14 cellular contexts compared by ENCODE assay signal in the genomic region with DNA sequence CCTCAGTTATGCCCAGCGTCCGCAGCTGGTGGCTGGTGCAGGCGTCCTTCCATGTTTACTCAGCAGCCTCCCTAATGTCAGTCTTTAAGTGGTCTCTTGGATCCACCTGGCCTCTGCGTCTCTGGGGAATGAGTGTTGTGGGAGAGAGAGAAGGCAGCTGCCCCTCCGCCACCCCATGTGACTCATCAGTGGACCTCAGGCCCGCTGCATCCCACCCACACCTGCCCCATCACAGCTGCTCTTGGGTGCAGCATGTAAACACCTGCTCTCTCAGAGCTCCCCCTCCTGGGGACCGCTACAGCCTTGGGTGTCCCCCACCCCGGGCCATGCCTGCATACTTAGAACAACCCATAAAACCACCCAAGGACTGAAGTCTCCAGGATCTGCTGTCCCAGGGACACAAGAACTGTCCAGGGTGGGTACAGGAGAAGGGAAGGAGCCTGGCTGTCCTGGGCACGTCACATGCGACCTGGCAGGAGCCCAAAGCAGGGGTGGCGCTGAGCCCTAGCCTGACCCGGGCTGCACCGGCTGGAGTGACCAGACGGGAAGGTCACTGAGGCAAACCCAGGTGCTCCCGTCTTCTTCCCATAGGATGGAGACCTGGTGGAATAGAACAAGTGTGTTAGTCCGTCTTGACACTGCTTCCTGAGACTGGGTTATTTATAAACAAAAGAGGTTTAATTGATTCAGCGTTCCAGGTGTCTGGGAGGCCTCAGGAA. TPM values are rescaled to one million over a fixed set of nuclear protein-coding genes. Genes with fewer than 3 reads are reported as not detected.
DNase-seq lines count a peak whose midpoint lies in the region; ATAC-seq, FAIRE-seq and TF ChIP-seq lines count a peak whose summit lies in the region.
"Had no signal": no experiment of that assay in that cellular context is flagged by ENCODE, and none has a peak within 500 bp of the region (broad histone marks: within the 10 kb centered on the region; RNA-seq: fewer than 3 reads in every experiment).

No MANE protein-coding gene starts in this region.

- intact Hi-C loops in GM12878 (cut with micrococcal nuclease; ENCODE audit: unreplicated experiment) (no loop called here), esophagus muscularis mucosa (cut with DNase I) (loop anchor here (10.0 kb wide), 2 partner anchors 86 to 226 kb away; partner anchors contain the start of genes ZNF174 and ZSCAN32)

- no peak overlapping the region for H3K4me3 Mint-ChIP-seq in HFFc6
- H3K4me3 Mint-ChIP-seq: immature natural killer cell, type B pancreatic cell had no signal

- H4K20me1 ChIP-seq in GM12878 (ENCODE audit: control insufficient read depth, insufficient read depth): no peaks in the 10 kb centered on the region

- no peaks in the 10 kb centered on the region; the same call in 1 of the 2 replicates for H3K4me1 Mint-ChIP-seq in HFFc6 (ENCODE audit: low read depth)

- H2AFZ ChIP-seq in GM12878 (ENCODE audit: control insufficient read depth, low read depth, low read length): no peak overlapping the region

- in situ Hi-C loops in GM12878 (cut with MboI): no loop called here

- SMC1A ChIA-PET in GM12878 (lab: Charles Lee; ENCODE audit: uncharacterized antibody, unreplicated experiment): interaction anchor here (0.8 kb wide), 1 partner anchor 224 kb away, joined by 3 read pairs; no protein-coding TSS in a partner anchor

- 59% methylated on average over 17 of the region's 17 CpGs for WGBS in GM12878 (ENCODE audit: insufficient coverage, insufficient replicate concordance, low lambda C conversion rate, missing lambda C conversion rate)
- WGBS in esophagus muscularis mucosa: 62% methylated on average over 16 of the region's 17 CpGs

- no TSS peak for BruUV-seq in GM12878 (replicated peaks; lab: Mats Ljungman, UMichigan)

- FAIRE-seq in GM12878 (lab: Jason Lieb, UNC): no peak

- no peak for TF ChIP-seq POLR2A in NB4 (IDR thresholded peaks at IDR 0.05; ENCODE audit: extremely low read depth, insufficient read length)
- no peak for TF ChIP-seq POLR2A in GM12878 (IDR thresholded peaks at IDR 0.05; ENCODE audit: low read depth, low read length)
- TF ChIP-seq POLR2A in esophagus muscularis mucosa (IDR thresholded peaks at IDR 0.05; ENCODE audit: low read depth): no peak

- H3K27me3 ChIP-seq in GM12878 (replicated peaks in 1 of 2; ENCODE audit: control insufficient read depth in 2 of 2, insufficient read depth in 2 of 2, low read length in 1 of 2): no peaks in the 10 kb centered on the region
- H3K27me3 ChIP-seq in esophagus muscularis mucosa: no peaks in the 10 kb centered on the region
- H3K27me3 ChIP-seq: MG63, SJSA1 had no signal

- H3K27me3 Mint-ChIP-seq in HFFc6 (ENCODE audit: insufficient read depth): peaks cover 4% of the 10 kb centered on the region; the same call in 1 of the 2 replicates
- H3K27me3 Mint-ChIP-seq: type B pancreatic cell had no signal

- TF ChIP-seq EP300 in GM12878 (IDR thresholded peaks at IDR 0.05; ENCODE audit: borderline replicate concordance in 1 of 2, control insufficient read depth in 1 of 2, low read depth in 2 of 2, low read length in 2 of 2): no peak
- TF ChIP-seq EP300 in esophagus muscularis mucosa (IDR thresholded peaks at IDR 0.05): no peak

- H3K27ac Mint-ChIP-seq in HFFc6: no peak overlapping the region
- H3K27ac Mint-ChIP-seq: type B pancreatic cell had no signal

- H3K36me3 Mint-ChIP-seq in HFFc6 (ENCODE audit: low read depth): no peaks in the 10 kb centered on the region; the same call in 1 of the 2 replicates
- H3K36me3 Mint-ChIP-seq: type B pancreatic cell had no signal

- ATAC-seq in GM12878 (peak; percentile 52), GM21360 (IDR thresholded peaks at IDR 0.05; ENCODE audit: unreplicated experiment) (no peak)

- H3K4me2 ChIP-seq in GM12878 (ENCODE audit: control insufficient read depth, insufficient read depth): no peak overlapping the region

- peak; percentile 28 for DNase-seq in NCI-H82 (lab: John Stamatoyannopoulos, UW)
- no peak for DNase-seq in NCI-H82 treated with DMSO at 0.1 percent for 48 hours (lab: John Stamatoyannopoulos, UW; ENCODE audit: unreplicated experiment)
- peak; percentile 30 for DNase-seq in NB4 (ENCODE audit: low read depth)
- no peak for DNase-seq in GM12878 (ENCODE audit: low read depth, low spot score)
- DNase-seq in retinal pigment epithelial cell (ENCODE audit: low read depth): no peak
- no peak for DNase-seq in HFFc6
- DNase-seq in esophagus muscularis mucosa (ENCODE audit: extremely low spot score): no peak
- DNase-seq: activated CD4-positive, alpha-beta T cell treated with anti-CD3 and anti-CD28 coated beads, Interleukin-2, amount 50 U/mL, for 1 hour; amygdala; immature natural killer cell; MG63 had no signal

- H3K9me3 Mint-ChIP-seq in HFFc6: no peaks in the 10 kb centered on the region
- H3K9me3 Mint-ChIP-seq: type B pancreatic cell had no signal

- H3K27ac ChIP-seq in GM12878 (ENCODE audit: control insufficient read depth, insufficient read depth) (no peak overlapping the region), esophagus muscularis mucosa (replicated peaks in 1 of 4) (no peak overlapping the region)
- H3K27ac ChIP-seq: SJSA1 had no signal

- peaks cover 0 to 3% of the 10 kb centered on the region in 2 experiments; a peak in 2 of 4 replicates for H3K36me3 ChIP-seq in GM12878 (ENCODE audit: control insufficient read depth in 2 of 2, insufficient read depth in 2 of 2, low read length in 1 of 2)
- peaks cover 7 to 21% (median 14%) of the 10 kb centered on the region in 4 donors for H3K36me3 ChIP-seq in esophagus muscularis mucosa

- CTCF ChIA-PET in GM12878 (lab: Yijun Ruan, JAX): interaction anchor here (0.6 kb wide), 1 partner anchor 224 kb away, joined by 3 read pairs; no protein-coding TSS in a partner anchor

- TF ChIP-seq RAD21 in GM12878 (IDR thresholded peaks at IDR 0.05; ENCODE audit: insufficient read depth, low read depth, low read length): peak; percentile 42

- H3K9ac ChIP-seq in GM12878 (ENCODE audit: control insufficient read depth, insufficient read depth, low read length): no peak overlapping the region

- H3K79me2 ChIP-seq in GM12878 (ENCODE audit: control insufficient read depth, insufficient read depth, low read length): no peaks in the 10 kb centered on the region

- POLR2A ChIA-PET in GM12878 (lab: Charles Lee): no interaction called here

- H3K9me3 ChIP-seq in GM12878 (replicated peaks; ENCODE audit: control insufficient read depth, insufficient read depth, low read length) (no peaks in the 10 kb centered on the region), esophagus muscularis mucosa (no peaks in the 10 kb centered on the region)
- H3K9me3 ChIP-seq: MG63, SJSA1 had no signal

- no peak for TF ChIP-seq CTCF in NB4 (IDR thresholded peaks at IDR 0.05; ENCODE audit: low read depth, low read length)
- TF ChIP-seq CTCF in GM12878 (IDR thresholded peaks at IDR 0.05 in 2 of 3, conservative IDR thresholded peaks at IDR 0.05 in 1 of 3; ENCODE audit: control insufficient read depth in 2 of 3, extremely low read depth in 1 of 3, insufficient read depth in 1 of 3, low read depth in 3 of 3, low read length in 3 of 3): peak in 1 of 3 experiments; percentile 35; a peak in 2 of 6 replicates
- peak; percentile 10 for TF ChIP-seq CTCF in retinal pigment epithelial cell (conservative IDR thresholded peaks at IDR 0.05; ENCODE audit: low read depth, low read length)
- no peak; the same call in 1 of the 2 replicates for TF ChIP-seq CTCF in HFFc6 (IDR thresholded peaks at IDR 0.05)
- TF ChIP-seq CTCF in esophagus muscularis mucosa (IDR thresholded peaks at IDR 0.05): no peak

- RAD21 ChIA-PET in GM12878 (lab: Charles Lee; ENCODE audit: unreplicated experiment): interaction anchor here (1.2 kb wide), 1 partner anchor 224 kb away, joined by 4 read pairs; no protein-coding TSS in a partner anchor

- H3K4me1 ChIP-seq in GM12878 (ENCODE audit: control insufficient read depth, insufficient read depth, low read length) (no peaks in the 10 kb centered on the region), esophagus muscularis mucosa (peaks cover 0 to 6% (median 5%) of the 10 kb centered on the region in 4 donors)
- H3K4me1 ChIP-seq: SJSA1 had no signal

- H3K4me3 ChIP-seq in NB4 (ENCODE audit: low read depth, low read length): no peak overlapping the region
- H3K4me3 ChIP-seq in GM12878: no peak overlapping the region
- no peak overlapping the region for H3K4me3 ChIP-seq in retinal pigment epithelial cell (ENCODE audit: low read length)
- H3K4me3 ChIP-seq in esophagus muscularis mucosa: no peak overlapping the region
- H3K4me3 ChIP-seq: MG63, SJSA1 had no signal

RNA-seq across cellular contexts. Expression of gene C16orf90, which starts 4.2 kb away (rescaled TPM):
- not detected in 2 replicates for total RNA-seq in GM12878 (2013; cell fraction: nucleolus; rRNA removed)
- not detected in 2 replicates for total RNA-seq in GM12878 (2014; rRNA removed)
- not detected in 2 replicates for total RNA-seq in GM12878 (2014; rRNA removed; fragmentation: Illumina TruSeq; extraction: Trizol)
- not detected in 2 replicates for total RNA-seq in GM12878 (2021)
- not detected for polyA plus RNA-seq in GM12878 (2011; ENCODE audit: low read depth)
- not detected in 2 replicates for polyA plus RNA-seq in GM12878 (2011; rRNA removed)
- not detected in 2 replicates for polyA plus RNA-seq in GM12878 (2011; cell fraction: cytosol; rRNA removed)
- polyA plus RNA-seq in GM12878 (2011; cell fraction: nucleus; rRNA removed): not detected in 2 replicates
- not detected in 2 replicates for polyA plus RNA-seq in GM12878 (2012)
- polyA plus RNA-seq in GM12878 (2014; fragmentation: Illumina TruSeq; extraction: Trizol): not detected in 2 replicates
- polyA plus RNA-seq in GM12878 (2014; fragmentation: Nextera tagmentation; extraction: Ambion mirVana): not detected
- not detected in 2 replicates for polyA plus RNA-seq in GM12878 (2014; rRNA removed)
- polyA plus RNA-seq in GM12878 (2016; fragmentation: Nextera tagmentation; extraction: Ambion mirVana): not detected
- polyA minus RNA-seq in GM12878 (2011; rRNA and poly(A)+ RNA removed): not detected in 2 replicates
- not detected in 2 replicates for polyA minus RNA-seq in GM12878 (2011; cell fraction: cytosol; rRNA and poly(A)+ RNA removed)
- polyA minus RNA-seq in GM12878 (2011; cell fraction: nucleus; rRNA and poly(A)+ RNA removed): not detected in 2 replicates
- total RNA-seq in HFFc6 (2021; fragmentation: NEBNext Ultra II Directional; extraction: Animal tissue kit (Norgen Biotek cat#: 25700)): not detected
- not detected for total RNA-seq in esophagus muscularis mucosa
- total RNA-seq: SJSA1 had no signal
- polyA plus RNA-seq: immature natural killer cell had no signal

RNA-seq across cellular contexts. Expression of gene CLUAP1, which starts 9.7 kb away (rescaled TPM):
- total RNA-seq in GM12878 (2013; cell fraction: nucleolus; rRNA removed): 23.3 and 26.2 TPM in 2 replicates
- total RNA-seq in GM12878 (2014; rRNA removed): 3.8 and 6.0 TPM in 2 replicates
- total RNA-seq in GM12878 (2014; rRNA removed; fragmentation: Illumina TruSeq; extraction: Trizol): 8.5 and 11.2 TPM in 2 replicates
- total RNA-seq in GM12878 (2021): 6.9 and 7.1 TPM in 2 replicates
- 5.1 TPM for polyA plus RNA-seq in GM12878 (2011; ENCODE audit: low read depth)
- polyA plus RNA-seq in GM12878 (2011; rRNA removed): 15.0 and 19.5 TPM in 2 replicates
- polyA plus RNA-seq in GM12878 (2011; cell fraction: cytosol; rRNA removed): 3.5 and 4.4 TPM in 2 replicates
- polyA plus RNA-seq in GM12878 (2011; cell fraction: nucleus; rRNA removed): 5.5 and 5.9 TPM in 2 replicates
- polyA plus RNA-seq in GM12878 (2012): 6.0 and 7.1 TPM in 2 replicates
- 8.2 and 14.5 TPM in 2 replicates for polyA plus RNA-seq in GM12878 (2014; fragmentation: Illumina TruSeq; extraction: Trizol)
- polyA plus RNA-seq in GM12878 (2014; fragmentation: Nextera tagmentation; extraction: Ambion mirVana): 10 to 100 TPM; 14.9 to 16.2 TPM
- 5.0 and 7.9 TPM in 2 replicates for polyA plus RNA-seq in GM12878 (2014; rRNA removed)
- polyA plus RNA-seq in GM12878 (2016; fragmentation: Nextera tagmentation; extraction: Ambion mirVana): 10 to 100 TPM; 14.6 to 15.1 TPM
- 4.0 and 8.4 TPM in 2 replicates for polyA minus RNA-seq in GM12878 (2011; rRNA and poly(A)+ RNA removed)
- 3.9 and 7.2 TPM in 2 replicates for polyA minus RNA-seq in GM12878 (2011; cell fraction: cytosol; rRNA and poly(A)+ RNA removed)
- 2.9 and 5.7 TPM in 2 replicates for polyA minus RNA-seq in GM12878 (2011; cell fraction: nucleus; rRNA and poly(A)+ RNA removed)
- 10 to 100 TPM; 22.8 to 28.5 (median 25.8) TPM for total RNA-seq in HFFc6 (2021; fragmentation: NEBNext Ultra II Directional; extraction: Animal tissue kit (Norgen Biotek cat#: 25700))
- 10 to 100 TPM; 25.0 to 31.5 (median 26.9) TPM for total RNA-seq in esophagus muscularis mucosa

RNA-seq across cellular contexts. Expression of gene NAA60, which starts 47.6 kb away (rescaled TPM):
- 45.2 and 45.7 TPM in 2 replicates for total RNA-seq in GM12878 (2013; cell fraction: nucleolus; rRNA removed)
- total RNA-seq in GM12878 (2014; rRNA removed): 17.6 and 19.3 TPM in 2 replicates
- 10.9 and 15.6 TPM in 2 replicates for total RNA-seq in GM12878 (2014; rRNA removed; fragmentation: Illumina TruSeq; extraction: Trizol)
- 38.6 and 39.7 TPM in 2 replicates for total RNA-seq in GM12878 (2021)
- polyA plus RNA-seq in GM12878 (2011; ENCODE audit: low read depth): 14.5 TPM
- 24.3 and 30.8 TPM in 2 replicates for polyA plus RNA-seq in GM12878 (2011; rRNA removed)
- 18.7 and 24.9 TPM in 2 replicates for polyA plus RNA-seq in GM12878 (2011; cell fraction: cytosol; rRNA removed)
- polyA plus RNA-seq in GM12878 (2011; cell fraction: nucleus; rRNA removed): 29.8 and 39.6 TPM in 2 replicates
- 24.4 and 31.3 TPM in 2 replicates for polyA plus RNA-seq in GM12878 (2012)
- 42.5 and 54.7 TPM in 2 replicates for polyA plus RNA-seq in GM12878 (2014; fragmentation: Illumina TruSeq; extraction: Trizol)
- polyA plus RNA-seq in GM12878 (2014; fragmentation: Nextera tagmentation; extraction: Ambion mirVana): 1 to 10 TPM; 6.2 to 9.1 TPM
- polyA plus RNA-seq in GM12878 (2014; rRNA removed): 32.2 and 39.1 TPM in 2 replicates
- 10 to 100 TPM; 38.4 to 43.1 TPM for polyA plus RNA-seq in GM12878 (2016; fragmentation: Nextera tagmentation; extraction: Ambion mirVana)
- polyA minus RNA-seq in GM12878 (2011; rRNA and poly(A)+ RNA removed): 18.9 and 22.5 TPM in 2 replicates
- 9.1 and 9.8 TPM in 2 replicates for polyA minus RNA-seq in GM12878 (2011; cell fraction: cytosol; rRNA and poly(A)+ RNA removed)
- polyA minus RNA-seq in GM12878 (2011; cell fraction: nucleus; rRNA and poly(A)+ RNA removed): 11.0 and 15.4 TPM in 2 replicates
- total RNA-seq in HFFc6 (2021; fragmentation: NEBNext Ultra II Directional; extraction: Animal tissue kit (Norgen Biotek cat#: 25700)): 10 to 100 TPM; 30.7 to 44.6 (median 34.6) TPM
- 10 to 100 TPM; 28.0 to 59.8 (median 47.8) TPM for total RNA-seq in esophagus muscularis mucosa

RNA-seq across cellular contexts. Expression of gene ZNF597, which starts 47.8 kb away (rescaled TPM):
- 9.8 and 9.9 TPM in 2 replicates for total RNA-seq in GM12878 (2013; cell fraction: nucleolus; rRNA removed)
- total RNA-seq in GM12878 (2014; rRNA removed) (2.4 TPM in 2 replicates), GM12878 (2014; rRNA removed; fragmentation: Illumina TruSeq; extraction: Trizol) (2.8 TPM in 2 replicates), GM12878 (2021) (1.9 and 2.0 TPM in 2 replicates), esophagus muscularis mucosa (1 to 10 TPM; 1.5 to 2.2 (median 1.8) TPM)
- 1.1 TPM for polyA plus RNA-seq in GM12878 (2011; ENCODE audit: low read depth)
- polyA plus RNA-seq in GM12878 (2011; rRNA removed) (2.7 and 3.1 TPM in 2 replicates), GM12878 (2014; fragmentation: Illumina TruSeq; extraction: Trizol) (2.0 and 2.8 TPM in 2 replicates), GM12878 (2014; fragmentation: Nextera tagmentation; extraction: Ambion mirVana) (under 1 TPM; 0.80 to 0.85 TPM), GM12878 (2014; rRNA removed) (1.2 and 1.5 TPM in 2 replicates), GM12878 (2016; fragmentation: Nextera tagmentation; extraction: Ambion mirVana) (1 to 10 TPM; 1.3 to 2.8 TPM)
- polyA plus RNA-seq in GM12878 (2011; cell fraction: cytosol; rRNA removed): 1.3 and 1.5 TPM in 2 replicates
- polyA plus RNA-seq in GM12878 (2011; cell fraction: nucleus; rRNA removed): 2.0 and 2.3 TPM in 2 replicates
- 1.7 and 1.8 TPM in 2 replicates for polyA plus RNA-seq in GM12878 (2012)
- polyA minus RNA-seq in GM12878 (2011; rRNA and poly(A)+ RNA removed): 3.2 and 3.4 TPM in 2 replicates
- polyA minus RNA-seq in GM12878 (2011; cell fraction: cytosol; rRNA and poly(A)+ RNA removed): 1.8 and 2.1 TPM in 2 replicates
- 1.5 and 2.9 TPM in 2 replicates for polyA minus RNA-seq in GM12878 (2011; cell fraction: nucleus; rRNA and poly(A)+ RNA removed)
- 1 to 10 TPM; 1.6 to 2.3 (median 1.8) TPM for total RNA-seq in HFFc6 (2021; fragmentation: NEBNext Ultra II Directional; extraction: Animal tissue kit (Norgen Biotek cat#: 25700))

Comparison
In these comparisons a context has a peak if more than half of its experiments do, and no peak if none do; other contexts are left out.
1. DNase-seq: peak in NCI-H82 (single experiment) and NB4 (single experiment); none in NCI-H82 treated with DMSO at 0.1 percent for 48 hours (single experiment), GM12878 (single experiment), retinal pigment epithelial cell (single experiment), HFFc6 (single experiment) and esophagus muscularis mucosa (single experiment).